Comparison of ENCODE assay signal across 8 cellular contexts in genomic region chr9:113516840-113517577, GRCh38. TPM values are rescaled to one million over a fixed set of nuclear protein-coding genes. Genes with fewer than 3 reads are reported as not detected.
DNase-seq lines count a peak whose midpoint lies in the region; ATAC-seq and FAIRE-seq lines count a peak whose summit lies in the region.

No MANE protein-coding gene starts in this region.

- in situ Hi-C loops in ACHN (cut with HindIII; ENCODE audit: low pct_ligation_motif_present, low pct_unique_long_range_greater_than_20kb, low sequenced_read_pairs) = no loop called here

- DNase-seq in ACHN (peak; percentile 33), hepatic stellate cell (ENCODE audit: low spot score) (peak; percentile 40), NCI-H2107 (lab: John Stamatoyannopoulos, UW) (no peak), frontal cortex (ENCODE audit: low spot score in 2 of 2) (no peak)
- DNase-seq in activated CD4-positive, alpha-beta T cell treated with anti-CD3 and anti-CD28 coated beads, Interleukin-2, amount 50 U/mL, for 24 hours (ENCODE audit: low read depth in 1 of 2, low spot score in 1 of 2) = peak; percentile 43 to 73
- DNase-seq in stimulated activated CD8-positive, alpha-beta memory T cell treated with anti-CD3 and anti-CD28 coated beads, Interleukin-7, amount 100 ng/mL, for 48 hours (ENCODE audit: extremely low read depth in 1 of 2, low read depth in 1 of 2) = peak; percentile 69 to 89

- ATAC-seq in GM19452 (IDR thresholded peaks at IDR 0.05; ENCODE audit: unreplicated experiment) (peak; percentile 87), HG03558 (IDR thresholded peaks at IDR 0.05; ENCODE audit: extremely low read depth, unreplicated experiment) (peak; percentile 67)

- no peak for FAIRE-seq in frontal cortex (lab: Jason Lieb, UNC)

RNA-seq across cellular contexts. Expression of gene RGS3, which starts 53.5 kb away (rescaled TPM):
- 11.4 TPM for total RNA-seq in frontal cortex

Comparison
In these comparisons a context has a peak if more than half of its experiments do, and no peak if none do; other contexts are left out.
1. DNase-seq: peak in ACHN (single experiment), activated CD4-positive, alpha-beta T cell treated with anti-CD3 and anti-CD28 coated beads, Interleukin-2, amount 50 U/mL, for 24 hours (2 of 2), hepatic stellate cell (single experiment) and stimulated activated CD8-positive, alpha-beta memory T cell treated with anti-CD3 and anti-CD28 coated beads, Interleukin-7, amount 100 ng/mL, for 48 hours (2 of 2); none in NCI-H2107 (single experiment) and frontal cortex (0 of 2).